In genomic region chr12:119115296-119115905, GRCh38 we compare ENCODE assay signal across 7 cellular contexts.
A peak's percentile ranks its signal among the peaks of the same experiment; 100 is the strongest.
DNase-seq lines count a peak whose midpoint lies in the region; ATAC-seq, FAIRE-seq and TF ChIP-seq lines count a peak whose summit lies in the region.

No MANE protein-coding gene starts in this region.

- no peak for FAIRE-seq in keratinocyte (lab: Jason Lieb, UNC)

- peak; percentile 52 for TF ChIP-seq CTCF in GM20000 (IDR thresholded peaks at IDR 0.05; ENCODE audit: extremely low read depth, missing control alignments)
- peak; percentile 81 for TF ChIP-seq CTCF in brain microvascular endothelial cell (IDR thresholded peaks at IDR 0.05; ENCODE audit: low read depth, low read length, missing control alignments)
- TF ChIP-seq CTCF in keratinocyte (optimal IDR thresholded peaks at IDR 0.05 in 1 of 3, IDR thresholded peaks at IDR 0.05 in 1 of 3, conservative IDR thresholded peaks at IDR 0.05 in 1 of 3; ENCODE audit: extremely low read depth in 1 of 3, insufficient read depth in 2 of 3, low read length in 3 of 3) = peak; percentile 57 to 80 (median 68)
- peak; percentile 63 to 75 (median 71) for TF ChIP-seq CTCF in tibial nerve (IDR thresholded peaks at IDR 0.05)

- no peaks in the 10 kb centered on the region for H3K36me3 ChIP-seq in brain microvascular endothelial cell (replicated peaks)
- no peaks in the 10 kb centered on the region for H3K36me3 ChIP-seq in keratinocyte (ENCODE audit: control insufficient read depth in 2 of 2, extremely low read depth in 1 of 2, insufficient read depth in 2 of 2, low read length in 2 of 2)
- H3K36me3 ChIP-seq in tibial nerve = no peaks in the 10 kb centered on the region

- no peak overlapping the region for H3K4me2 ChIP-seq in keratinocyte (ENCODE audit: control insufficient read depth, extremely low read depth, insufficient read depth, low read depth, low read length)

- H3K27me3 ChIP-seq in brain microvascular endothelial cell (replicated peaks) (no peaks in the 10 kb centered on the region), keratinocyte (ENCODE audit: control insufficient read depth, extremely low read depth, insufficient read depth, low read length) (no peaks in the 10 kb centered on the region), tibial nerve (no peaks in the 10 kb centered on the region)

- DNase-seq in D341Med (ENCODE audit: low spot score) (peak; percentile 79), GM20000 (ENCODE audit: low spot score) (peak; percentile 65), NCI-H460 (ENCODE audit: extremely low read depth, low read depth) (peak; percentile 55), brain microvascular endothelial cell (peak; percentile 47), keratinocyte (ENCODE audit: low read depth, low spot score) (no peak), tibial nerve (ENCODE audit: low spot score in 2 of 2) (peak in 1 of 2 donors; percentile 41)

- no peaks in the 10 kb centered on the region for H3K79me2 ChIP-seq in keratinocyte (ENCODE audit: control insufficient read depth, insufficient read depth, low read length)

- 27% methylated on average over 2 of the region's 2 CpGs for WGBS in tibial nerve, 2 donors

- in situ Hi-C loops in brain microvascular endothelial cell (cut with HindIII; ENCODE audit: low pct_ligation_motif_present, low sequenced_read_pairs) = no loop called here

- H3K4me1 ChIP-seq in keratinocyte (ENCODE audit: control insufficient read depth, extremely low read depth, insufficient read depth, low read length) = no peaks in the 10 kb centered on the region
- H3K4me1 ChIP-seq in tibial nerve = no peaks in the 10 kb centered on the region

- no peak for ATAC-seq in GM18867 (IDR thresholded peaks at IDR 0.05; ENCODE audit: unreplicated experiment)

- H3K9me3 ChIP-seq in keratinocyte (ENCODE audit: control insufficient read depth, low read depth, low read length) = no peaks in the 10 kb centered on the region
- peaks cover 0 to 9% (median 0%) of the 10 kb centered on the region in 4 donors for H3K9me3 ChIP-seq in tibial nerve

- TF ChIP-seq POLR2A in tibial nerve (IDR thresholded peaks at IDR 0.05) = no peak

- H2AFZ ChIP-seq in keratinocyte (ENCODE audit: control insufficient read depth, low read length) = no peak overlapping the region

- dilution Hi-C loops in keratinocyte (cut with MboI; ENCODE audit: extremely low pct_ligation_motif_present, low sequenced_read_pairs) = no loop called here

- H4K20me1 ChIP-seq in keratinocyte (ENCODE audit: control insufficient read depth, extremely low read depth, insufficient read depth, low read length) = no peaks in the 10 kb centered on the region

- H3K9ac ChIP-seq in keratinocyte (ENCODE audit: control insufficient read depth, extremely low read depth, insufficient read depth, low read length) = no peak overlapping the region

- no peaks in the 10 kb centered on the region for H3K9me1 ChIP-seq in keratinocyte (ENCODE audit: control insufficient read depth, extremely low read depth, insufficient read depth, low read length)

- TF ChIP-seq EP300 in tibial nerve (IDR thresholded peaks at IDR 0.05) = no peak

- H3K4me3 ChIP-seq in brain microvascular endothelial cell (ENCODE audit: low read depth, low read length) (no peak overlapping the region), keratinocyte (ENCODE audit: control insufficient read depth in 2 of 3, extremely low read depth in 1 of 3, insufficient read depth in 2 of 3, low read depth in 1 of 3, low read length in 3 of 3) (no peak overlapping the region), tibial nerve (no peak overlapping the region)

- no peak overlapping the region for H3K27ac ChIP-seq in brain microvascular endothelial cell
- no peak overlapping the region for H3K27ac ChIP-seq in keratinocyte (ENCODE audit: control insufficient read depth, insufficient read depth, low read length)
- H3K27ac ChIP-seq in tibial nerve = no peak overlapping the region
